In genomic region chr3:81279481-81280273, GRCh38 we compare ENCODE assay signal across 1 cellular context.
TF ChIP-seq lines count a peak whose summit lies in the region.

No MANE protein-coding gene starts in this region.

TF ChIP-seq in GM23338, 12 proteins besides CTCF, POLR2A, EP300 and RAD21 (continued from another document):
- no peak for TF ChIP-seq ZNF462 (CRISPR knock-in tag; IDR thresholded peaks at IDR 0.05)
- no peak for TF ChIP-seq EZH2 (IDR thresholded peaks at IDR 0.05; ENCODE audit: low read depth, unreplicated experiment)
- TF ChIP-seq ZNF331 (CRISPR knock-in tag; IDR thresholded peaks at IDR 0.05; ENCODE audit: low read depth): no peak
- TF ChIP-seq, protein P1, sequence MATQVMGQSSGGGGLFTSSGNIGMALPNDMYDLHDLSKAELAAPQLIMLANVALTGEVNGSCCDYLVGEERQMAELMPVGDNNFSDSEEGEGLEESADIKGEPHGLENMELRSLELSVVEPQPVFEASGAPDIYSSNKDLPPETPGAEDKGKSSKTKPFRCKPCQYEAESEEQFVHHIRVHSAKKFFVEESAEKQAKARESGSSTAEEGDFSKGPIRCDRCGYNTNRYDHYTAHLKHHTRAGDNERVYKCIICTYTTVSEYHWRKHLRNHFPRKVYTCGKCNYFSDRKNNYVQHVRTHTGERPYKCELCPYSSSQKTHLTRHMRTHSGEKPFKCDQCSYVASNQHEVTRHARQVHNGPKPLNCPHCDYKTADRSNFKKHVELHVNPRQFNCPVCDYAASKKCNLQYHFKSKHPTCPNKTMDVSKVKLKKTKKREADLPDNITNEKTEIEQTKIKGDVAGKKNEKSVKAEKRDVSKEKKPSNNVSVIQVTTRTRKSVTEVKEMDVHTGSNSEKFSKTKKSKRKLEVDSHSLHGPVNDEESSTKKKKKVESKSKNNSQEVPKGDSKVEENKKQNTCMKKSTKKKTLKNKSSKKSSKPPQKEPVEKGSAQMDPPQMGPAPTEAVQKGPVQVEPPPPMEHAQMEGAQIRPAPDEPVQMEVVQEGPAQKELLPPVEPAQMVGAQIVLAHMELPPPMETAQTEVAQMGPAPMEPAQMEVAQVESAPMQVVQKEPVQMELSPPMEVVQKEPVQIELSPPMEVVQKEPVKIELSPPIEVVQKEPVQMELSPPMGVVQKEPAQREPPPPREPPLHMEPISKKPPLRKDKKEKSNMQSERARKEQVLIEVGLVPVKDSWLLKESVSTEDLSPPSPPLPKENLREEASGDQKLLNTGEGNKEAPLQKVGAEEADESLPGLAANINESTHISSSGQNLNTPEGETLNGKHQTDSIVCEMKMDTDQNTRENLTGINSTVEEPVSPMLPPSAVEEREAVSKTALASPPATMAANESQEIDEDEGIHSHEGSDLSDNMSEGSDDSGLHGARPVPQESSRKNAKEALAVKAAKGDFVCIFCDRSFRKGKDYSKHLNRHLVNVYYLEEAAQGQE (IDR thresholded peaks at IDR 0.05; ENCODE audit: unreplicated experiment): no peak
- TF ChIP-seq NANOG (IDR thresholded peaks at IDR 0.05; ENCODE audit: borderline replicate concordance): no peak
- TF ChIP-seq CREB1 (CRISPR knock-in tag; IDR thresholded peaks at IDR 0.05; ENCODE audit: low read depth): no peak
- no peak for TF ChIP-seq POLR2AphosphoS5 (IDR thresholded peaks at IDR 0.05; ENCODE audit: low read depth)
- TF ChIP-seq EZH2phosphoT487 (IDR thresholded peaks at IDR 0.05; ENCODE audit: unreplicated experiment): no peak
- TF ChIP-seq JUNB (IDR thresholded peaks at IDR 0.05; ENCODE audit: unreplicated experiment): no peak
- TF ChIP-seq ZNF114 (CRISPR knock-in tag; IDR thresholded peaks at IDR 0.05): no peak
- TF ChIP-seq STAT1 (IDR thresholded peaks at IDR 0.05; ENCODE audit: unreplicated experiment): no peak
